Comparison of ENCODE assay signal across 26 cellular contexts in genomic region chr20:61830241-61830930, GRCh38.
"Had no signal": no experiment of that assay in that cellular context is flagged by ENCODE, and none has a peak within 500 bp of the region (broad histone marks: within the 10 kb centered on the region; RNA-seq: fewer than 3 reads in every experiment).

No MANE protein-coding gene starts in this region.

- H3K36me3 ChIP-seq: esophagus muscularis mucosa, prostate gland, sigmoid colon, tibial artery had no signal

- H3K4me3 ChIP-seq: coronary artery, esophagus muscularis mucosa, mucosa of descending colon, prostate gland, sigmoid colon, testis, tibial artery had no signal

- H3K4me1 ChIP-seq: esophagus muscularis mucosa, foreskin keratinocyte, prostate gland, sigmoid colon, testis, tibial artery had no signal

- H3K36me3 Mint-ChIP-seq: mesothelial cell of epicardium; naive B cell; natural killer cell treated with Interleukin-12 subunit alpha and Interleukin-12 subunit beta and Interleukin-15 and Interleukin-18, amount 100 ng/mL, for 72 hours; stimulated activated memory B cell treated with anti-CD40 and anti-IgM and Interleukin-4, amounts not matched to agents 10 μg/mL and 1 μg/mL and 100 μg/mL, for 72 hours; type B pancreatic cell had no signal

- H3K27ac Mint-ChIP-seq: mesothelial cell of epicardium; natural killer cell treated with Interleukin-12 subunit alpha and Interleukin-12 subunit beta and Interleukin-15 and Interleukin-18, amount 100 ng/mL, for 72 hours; stimulated activated memory B cell treated with anti-CD40 and anti-IgM and Interleukin-4, amounts not matched to agents 10 μg/mL and 1 μg/mL and 100 μg/mL, for 72 hours; type B pancreatic cell had no signal

- H3K4me3 Mint-ChIP-seq: mesothelial cell of epicardium; naive B cell; natural killer cell treated with Interleukin-12 subunit alpha and Interleukin-12 subunit beta and Interleukin-15 and Interleukin-18, amount 100 ng/mL, for 72 hours; neural crest cell; stimulated activated memory B cell treated with anti-CD40 and anti-IgM and Interleukin-4, amounts not matched to agents 10 μg/mL and 1 μg/mL and 100 μg/mL, for 72 hours; type B pancreatic cell had no signal

- H3K27ac ChIP-seq: coronary artery, esophagus muscularis mucosa, foreskin keratinocyte, prostate gland, sigmoid colon, testis, tibial artery had no signal

- H3K9me3 ChIP-seq: esophagus muscularis mucosa, mucosa of descending colon, prostate gland, sigmoid colon, testis, tibial artery had no signal

- H3K4me1 Mint-ChIP-seq: mesothelial cell of epicardium; naive B cell; neural crest cell; stimulated activated memory B cell treated with anti-CD40 and anti-IgM and Interleukin-4, amounts not matched to agents 10 μg/mL and 1 μg/mL and 100 μg/mL, for 72 hours had no signal

- DNase-seq: dermis blood vessel endothelial cell; effector memory CD4-positive, alpha-beta T cell; foreskin keratinocyte; hypothalamus; mesenchymal stem cell; naive B cell; sigmoid colon; stimulated activated CD4-positive, alpha-beta T cell treated with anti-CD3 and anti-CD28 coated beads, Interleukin-4, amount 100 ng/mL, for 4 hours; stimulated activated naive CD8-positive, alpha-beta T cell treated with anti-CD3 and anti-CD28 coated beads, Interleukin-15, Interleukin-2, amounts not matched to agents 100 U/mL and 50 U/mL, for 24 hours; substantia nigra; testis; tibial artery had no signal

- ATAC-seq: foreskin keratinocyte; left lobe of liver; mucosa of descending colon; natural killer cell treated with Interleukin-12 subunit alpha and Interleukin-12 subunit beta and Interleukin-15 and Interleukin-18, amount 100 ng/mL, for 72 hours; right cardiac atrium; stimulated activated naive CD8-positive, alpha-beta T cell treated with anti-CD3 and anti-CD28 coated beads, Interleukin-15, Interleukin-2, amounts not matched to agents 100 U/mL and 50 U/mL, for 24 hours had no signal

- H3K9me3 Mint-ChIP-seq: natural killer cell treated with Interleukin-12 subunit alpha and Interleukin-12 subunit beta and Interleukin-15 and Interleukin-18, amount 100 ng/mL, for 72 hours; stimulated activated memory B cell treated with anti-CD40 and anti-IgM and Interleukin-4, amounts not matched to agents 10 μg/mL and 1 μg/mL and 100 μg/mL, for 72 hours had no signal

- FAIRE-seq: endothelial cell of umbilical vein, keratinocyte, urothelium cell line had no signal

- H3K27me3 ChIP-seq: testis had no signal
